Comparison of ENCODE assay signal across 17 cellular contexts in the genomic region with DNA sequence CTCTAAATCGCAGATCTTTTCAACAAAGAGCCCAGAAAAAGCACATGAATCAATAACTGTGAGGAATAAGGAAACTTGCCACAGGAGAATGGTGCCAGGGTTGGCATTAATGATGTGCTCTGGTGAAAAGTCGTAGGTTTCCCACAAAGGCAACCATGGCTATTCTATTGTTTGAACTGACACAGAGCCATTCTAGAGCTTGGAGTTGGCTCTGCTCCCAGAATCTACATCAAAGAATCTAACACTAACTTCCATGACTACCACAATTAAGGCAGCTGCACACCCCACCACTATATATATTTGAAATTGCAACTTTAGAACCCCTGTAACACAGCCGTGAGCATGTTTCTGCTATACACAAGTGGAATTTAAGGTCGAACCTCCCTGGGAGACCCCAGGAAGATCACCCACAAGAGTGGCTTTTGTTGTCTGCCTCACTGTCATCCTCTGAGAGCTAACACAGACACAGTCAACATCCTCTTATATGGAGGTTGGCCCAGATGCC.
"Had no signal": no experiment of that assay in that cellular context is flagged by ENCODE, and none has a peak within 500 bp of the region (broad histone marks: within the 10 kb centered on the region; RNA-seq: fewer than 3 reads in every experiment).

No MANE protein-coding gene starts in this region.

- H3K27ac ChIP-seq: left lung, parathyroid adenoma, thyroid gland, uterus, VCaP had no signal

- H3K27me3 ChIP-seq: left lung, thyroid gland, uterus had no signal

- H3K27ac Mint-ChIP-seq: naive thymus-derived CD4-positive, alpha-beta T cell; stimulated activated effector memory CD8-positive, alpha-beta T cell treated with anti-CD3 and anti-CD28 coated beads, Interleukin-12 subunit alpha, Interleukin-12 subunit beta, amount 100 ng/mL, for 72 hours had no signal

- H3K4me1 Mint-ChIP-seq: naive thymus-derived CD4-positive, alpha-beta T cell; stimulated activated effector memory CD8-positive, alpha-beta T cell treated with anti-CD3 and anti-CD28 coated beads, Interleukin-12 subunit alpha, Interleukin-12 subunit beta, amount 100 ng/mL, for 72 hours had no signal

- H3K9ac ChIP-seq: parathyroid adenoma had no signal

- H3K4me3 ChIP-seq: left lung, mucosa of descending colon, thyroid gland, uterus had no signal

- DNase-seq: activated CD4-positive, alpha-beta T cell treated with anti-CD3 and anti-CD28 coated beads for 1 hour; activated CD4-positive, alpha-beta T cell treated with anti-CD3 and anti-CD28 coated beads, Interleukin-2, amount 50 U/mL, for 4 hours; activated naive CD4-positive, alpha-beta T cell; activated T-cell treated with anti-CD3 and anti-CD28 coated beads for 4 hours; glutamatergic neuron; hypothalamus; kidney; left lung; mammary epithelial cell; mucosa of descending colon; naive thymus-derived CD4-positive, alpha-beta T cell; retina; thyroid gland; uterus had no signal

- H3K9me3 ChIP-seq: left lung, mucosa of descending colon, thyroid gland, uterus had no signal

- H3K36me3 ChIP-seq: left lung, thyroid gland, uterus had no signal

- H3K4me1 ChIP-seq: left lung, parathyroid adenoma, thyroid gland, uterus had no signal

- H3K9me3 Mint-ChIP-seq: stimulated activated effector memory CD8-positive, alpha-beta T cell treated with anti-CD3 and anti-CD28 coated beads, Interleukin-12 subunit alpha, Interleukin-12 subunit beta, amount 100 ng/mL, for 72 hours had no signal

- H3K4me3 Mint-ChIP-seq: naive thymus-derived CD4-positive, alpha-beta T cell; stimulated activated effector memory CD8-positive, alpha-beta T cell treated with anti-CD3 and anti-CD28 coated beads, Interleukin-12 subunit alpha, Interleukin-12 subunit beta, amount 100 ng/mL, for 72 hours had no signal

- H3K36me3 Mint-ChIP-seq: naive thymus-derived CD4-positive, alpha-beta T cell; stimulated activated effector memory CD8-positive, alpha-beta T cell treated with anti-CD3 and anti-CD28 coated beads, Interleukin-12 subunit alpha, Interleukin-12 subunit beta, amount 100 ng/mL, for 72 hours had no signal
